In the genomic region with DNA sequence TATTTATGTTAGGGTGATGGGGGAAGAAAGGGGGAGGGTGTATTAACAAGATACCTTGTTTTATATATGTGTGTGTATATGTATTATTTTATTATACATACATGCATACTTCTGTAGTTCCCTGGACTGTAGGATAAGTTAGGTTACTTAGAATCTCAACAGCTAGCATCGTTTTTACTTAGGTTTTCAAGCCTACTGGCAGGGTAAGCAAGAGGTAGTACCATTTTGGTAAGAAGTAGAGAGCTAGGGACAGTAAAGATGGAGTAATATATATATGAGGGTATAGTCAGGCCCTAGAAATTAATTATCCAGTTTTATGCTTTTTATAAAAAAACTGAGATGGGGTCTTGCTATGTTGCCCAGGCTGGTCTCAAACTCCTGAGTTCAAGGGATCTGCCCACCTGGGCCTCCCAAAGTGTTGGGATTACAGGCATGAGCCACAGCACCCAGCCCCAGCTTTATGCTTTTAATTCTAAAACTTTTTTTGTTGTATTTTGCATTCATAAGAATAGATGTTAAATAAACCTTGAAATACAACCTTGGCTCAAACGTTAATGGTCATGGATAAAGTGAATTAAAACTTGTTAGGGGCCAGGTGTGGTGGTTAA, we compare ENCODE assay signal across 25 cellular contexts.
"Had no signal": no experiment of that assay in that cellular context is flagged by ENCODE, and none has a peak within 500 bp of the region (broad histone marks: within the 10 kb centered on the region; RNA-seq: fewer than 3 reads in every experiment).

No MANE protein-coding gene starts in this region.

- ATAC-seq: natural killer cell; stimulated activated memory B cell treated with anti-CD40 and anti-IgM and Interleukin-4, amounts not matched to agents 10 μg/mL and 1 μg/mL and 100 μg/mL, for 72 hours; stimulated activated naive CD8-positive, alpha-beta T cell treated with anti-CD3 and anti-CD28 coated beads, Interleukin-15, amount 100 ng/mL, for 72 hours had no signal

- H3K9me3 Mint-ChIP-seq: mesothelial cell of epicardium; naive B cell; natural killer cell; neural progenitor cell; stimulated activated memory B cell treated with anti-CD40 and anti-IgM and Interleukin-4, amounts not matched to agents 10 μg/mL and 1 μg/mL and 100 μg/mL, for 72 hours had no signal

- H3K27ac Mint-ChIP-seq: mesothelial cell of epicardium; neural progenitor cell; progenitor cell of endocrine pancreas; stimulated activated memory B cell treated with anti-CD40 and anti-IgM and Interleukin-4, amounts not matched to agents 10 μg/mL and 1 μg/mL and 100 μg/mL, for 72 hours had no signal

- H3K4me1 ChIP-seq: left ventricle myocardium inferior, neural progenitor cell, tibial nerve had no signal

- H3K27ac ChIP-seq: left ventricle myocardium inferior, neural progenitor cell, neutrophil, ovary, right atrium auricular region, sigmoid colon, spleen, tibial nerve, upper lobe of left lung, vagina had no signal

- H3K27me3 ChIP-seq: neural progenitor cell, neutrophil, ovary, right atrium auricular region, sigmoid colon, spleen, tibial nerve, upper lobe of left lung, vagina had no signal

- H2AFZ ChIP-seq: neural progenitor cell had no signal

- H3K36me3 ChIP-seq: ovary had no signal

- H3K4me1 Mint-ChIP-seq: mesothelial cell of epicardium; nephron progenitor cell; neural progenitor cell; stimulated activated memory B cell treated with anti-CD40 and anti-IgM and Interleukin-4, amounts not matched to agents 10 μg/mL and 1 μg/mL and 100 μg/mL, for 72 hours had no signal

- H3K9me3 ChIP-seq: left ventricle myocardium inferior, neutrophil, ovary, right atrium auricular region, sigmoid colon, spleen, tibial nerve, upper lobe of left lung, vagina had no signal

- H3K27me3 Mint-ChIP-seq: naive B cell; progenitor cell of endocrine pancreas; stimulated activated memory B cell treated with anti-CD40 and anti-IgM and Interleukin-4, amounts not matched to agents 10 μg/mL and 1 μg/mL and 100 μg/mL, for 72 hours; stimulated activated naive CD8-positive, alpha-beta T cell treated with anti-CD3 and anti-CD28 coated beads, Interleukin-15, amount 100 ng/mL, for 72 hours had no signal

- H3K4me3 Mint-ChIP-seq: mesothelial cell of epicardium; naive B cell; natural killer cell; nephron progenitor cell; neural progenitor cell; stimulated activated memory B cell treated with anti-CD40 and anti-IgM and Interleukin-4, amounts not matched to agents 10 μg/mL and 1 μg/mL and 100 μg/mL, for 72 hours; stimulated activated naive CD8-positive, alpha-beta T cell treated with anti-CD3 and anti-CD28 coated beads, Interleukin-15, amount 100 ng/mL, for 72 hours had no signal

- H3K4me3 ChIP-seq: left ventricle myocardium inferior, lung, neural progenitor cell, ovary, right atrium auricular region, sigmoid colon, spleen, tibial nerve, upper lobe of left lung, vagina had no signal

- H3K4me2 ChIP-seq: neural progenitor cell had no signal

- DNase-seq: islet precursor cell; left ventricle myocardium inferior; mesendoderm; naive B cell; natural killer cell; nephron progenitor cell; occipital lobe; ovary; sigmoid colon; small intestine; spleen; stimulated activated CD4-positive, alpha-beta T cell treated with anti-CD3 and anti-CD28 coated beads, Interleukin-4, amount 100 ng/mL, for 24 hours; stimulated activated naive CD4-positive, alpha-beta T cell treated with Interleukin-2 at 50 U/mL for 16 hours; stimulated activated naive CD8-positive, alpha-beta T cell treated with anti-CD3 and anti-CD28 coated beads, Interleukin-15, amount 100 ng/mL, for 72 hours; substantia nigra; upper lobe of left lung had no signal
